In the genomic region with DNA sequence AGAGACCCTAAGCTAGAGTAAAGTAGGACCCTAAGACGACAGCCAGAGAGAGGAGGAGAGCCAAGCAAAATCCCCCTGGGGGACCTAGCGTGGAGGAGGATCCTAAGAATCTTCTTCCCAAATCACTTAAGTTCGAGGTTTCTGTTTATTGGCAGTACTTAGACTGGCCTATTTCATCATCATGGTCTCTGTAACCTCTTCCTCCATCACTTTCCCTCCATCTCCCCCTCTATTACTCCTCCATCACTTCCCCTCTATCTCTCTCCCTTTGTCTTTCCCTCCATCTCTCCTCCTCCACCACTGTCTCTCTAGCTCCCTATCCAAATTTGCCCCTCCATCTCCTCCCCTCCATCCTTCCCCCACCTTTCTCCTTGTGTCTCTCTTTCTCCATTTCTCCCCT, we compare ENCODE assay signal across 28 cellular contexts.
"Had no signal": no experiment of that assay in that cellular context is flagged by ENCODE, and none has a peak within 500 bp of the region (broad histone marks: within the 10 kb centered on the region; RNA-seq: fewer than 3 reads in every experiment).

No MANE protein-coding gene starts in this region.

- H3K27ac ChIP-seq: neural progenitor cell, ovary, parathyroid adenoma, psoas muscle, skin epidermis, spleen, stomach, thoracic aorta, thyroid gland, tibial nerve, upper lobe of left lung, vagina had no signal

- H3K4me2 ChIP-seq: neural progenitor cell, smooth muscle cell had no signal

- H3K4me1 ChIP-seq: neural progenitor cell, parathyroid adenoma, psoas muscle, spleen, stomach, thyroid gland, tibial nerve, upper lobe of left lung, vagina had no signal

- H3K9ac ChIP-seq: neural progenitor cell, parathyroid adenoma had no signal

- H3K79me2 ChIP-seq: parathyroid adenoma had no signal

- H3K4me3 ChIP-seq: neural progenitor cell, ovary, psoas muscle, skin epidermis, smooth muscle cell, spleen, stomach, thoracic aorta, thyroid gland, tibial nerve, upper lobe of left lung, vagina had no signal

- FAIRE-seq: urothelium cell line had no signal

- DNase-seq: naive thymus-derived CD4-positive, alpha-beta T cell; natural killer cell; occipital lobe; ovary; posterior cingulate gyrus; psoas muscle; right cardiac atrium; spleen; stimulated activated CD4-positive, alpha-beta T cell treated with anti-CD3 and anti-CD28 coated beads, Interleukin-12 subunit alpha, Interleukin-12 subunit beta, amount 100 ng/mL, for 4 hours; stimulated activated CD4-positive, alpha-beta T cell treated with anti-CD3 and anti-CD28 coated beads, Interleukin-1b, Interleukin-23, amount 100 ng/mL, for 48 hours; stimulated activated CD4-positive, alpha-beta T cell treated with anti-CD3 and anti-CD28 coated beads, Interleukin-4, amount 100 ng/mL, for 1 hour; stimulated activated CD4-positive, alpha-beta T cell treated with anti-CD3 and anti-CD28 coated beads, Interleukin-4, amount 100 ng/mL, for 4 hours; stimulated activated CD8-positive, alpha-beta memory T cell treated with anti-CD3 and anti-CD28 coated beads, Interleukin-4, amount 100 ng/mL, for 48 hours; stimulated activated naive B cell treated with anti-CD40 and anti-IgM and Interleukin-4, amounts not matched to agents 10 μg/mL and 1 μg/mL and 100 μg/mL, for 72 hours; stimulated activated naive CD4-positive, alpha-beta T cell treated with Interleukin-2 at 50 U/mL for 16 hours; stomach; thyroid gland; trophoblast cell; upper lobe of left lung had no signal

- H3K27me3 ChIP-seq: neural progenitor cell, ovary, spleen, stomach, thyroid gland, tibial nerve, upper lobe of left lung, vagina had no signal

- H3K9me3 ChIP-seq: ovary, psoas muscle, thoracic aorta, thyroid gland, vagina had no signal

- ATAC-seq: naive thymus-derived CD4-positive, alpha-beta T cell; natural killer cell; psoas muscle; right cardiac atrium; sciatic nerve; stimulated activated naive B cell treated with anti-CD40 and anti-IgM and Interleukin-4, amounts not matched to agents 10 μg/mL and 1 μg/mL and 100 μg/mL, for 72 hours had no signal

- H3K36me3 ChIP-seq: neural progenitor cell, ovary, spleen, stomach, thoracic aorta, thyroid gland, tibial nerve, upper lobe of left lung, vagina had no signal

- H2AFZ ChIP-seq: neural progenitor cell, parathyroid adenoma had no signal
